In genomic region chr19:18769989-18770528, GRCh38 we compare ENCODE assay signal across 19 cellular contexts. TPM values are rescaled to one million over a fixed set of nuclear protein-coding genes. Genes with fewer than 3 reads are reported as not detected.
"Had no signal": no experiment of that assay in that cellular context is flagged by ENCODE, and none has a peak within 500 bp of the region (broad histone marks: within the 10 kb centered on the region; RNA-seq: fewer than 3 reads in every experiment).

No MANE protein-coding gene starts in this region.

- H3K9me3 Mint-ChIP-seq: activated naive CD4-positive, alpha-beta T cell treated with anti-CD3 and anti-CD28 coated beads, Interleukin-2, amount 50 U/mL, for 24 hours; activated T-cell treated with anti-CD3 and anti-CD28 coated beads, Interleukin-2, amount 50 U/mL, for 72 hours; memory B cell; naive B cell; neural crest cell had no signal

- H3K27ac Mint-ChIP-seq: activated naive CD4-positive, alpha-beta T cell treated with anti-CD3 and anti-CD28 coated beads, Interleukin-2, amount 50 U/mL, for 24 hours; activated T-cell treated with anti-CD3 and anti-CD28 coated beads, Interleukin-2, amount 50 U/mL, for 72 hours; memory B cell had no signal

- DNase-seq: activated CD4-positive, alpha-beta T cell treated with anti-CD3 and anti-CD28 coated beads, Interleukin-2, amount 50 U/mL, for 4 hours; activated CD4-positive, CD25-positive, alpha-beta regulatory T cell treated with anti-CD3 and anti-CD28 coated beads, Interleukin-2, amount 50 U/mL, for 72 hours; activated gamma-delta T cell; activated T-cell treated with anti-CD3 and anti-CD28 coated beads, Interleukin-2, amount 50 U/mL, for 72 hours; effector CD4-positive, alpha-beta T cell; esophagus squamous epithelium; mucosa of descending colon; naive B cell; stimulated activated CD4-positive, alpha-beta T cell treated with anti-CD3 and anti-CD28 coated beads, Interleukin-2, amount 100 ng/mL, for 24 hours; stimulated activated naive CD4-positive, alpha-beta T cell treated with Interleukin-2 at 50 U/mL for 16 hours; tibial artery had no signal

- H3K4me3 ChIP-seq: ascending aorta, esophagus squamous epithelium, mucosa of descending colon, prostate gland, right atrium auricular region, tibial artery had no signal

- H3K27me3 ChIP-seq: ascending aorta, right atrium auricular region, tibial artery had no signal

- H3K36me3 Mint-ChIP-seq: naive B cell had no signal

- H3K4me3 Mint-ChIP-seq: activated naive CD4-positive, alpha-beta T cell treated with anti-CD3 and anti-CD28 coated beads, Interleukin-2, amount 50 U/mL, for 24 hours; activated T-cell treated with anti-CD3 and anti-CD28 coated beads, Interleukin-2, amount 50 U/mL, for 72 hours; memory B cell; neural crest cell had no signal

- H3K27ac ChIP-seq: ascending aorta, esophagus squamous epithelium, prostate gland, right atrium auricular region, tibial artery had no signal

- H3K36me3 ChIP-seq: esophagus squamous epithelium, prostate gland, right atrium auricular region had no signal

- H3K4me1 Mint-ChIP-seq: activated naive CD4-positive, alpha-beta T cell treated with anti-CD3 and anti-CD28 coated beads, Interleukin-2, amount 50 U/mL, for 24 hours; memory B cell; neural crest cell had no signal

- H3K9me3 ChIP-seq: ascending aorta, esophagus squamous epithelium, mucosa of descending colon, prostate gland, right atrium auricular region, tibial artery had no signal

- H3K27me3 Mint-ChIP-seq: activated naive CD4-positive, alpha-beta T cell treated with anti-CD3 and anti-CD28 coated beads, Interleukin-2, amount 50 U/mL, for 24 hours; memory B cell; naive B cell had no signal

- H3K4me1 ChIP-seq: ascending aorta had no signal

RNA-seq across cellular contexts. Expression of gene COMP, which starts 21.0 kb away (rescaled TPM):
- total RNA-seq: activated CD8-positive, alpha-beta memory T cell treated with anti-CD3 and anti-CD28 coated beads for 36 hours; activated T-cell treated with anti-CD3 and anti-CD28 coated beads, Interleukin-2, amount 50 U/mL, for 72 hours; endothelial cell of umbilical vein; neural crest cell had no signal
- polyA plus RNA-seq: endothelial cell of umbilical vein had no signal
